Comparison of ENCODE assay signal across 8 cellular contexts in the genomic region with DNA sequence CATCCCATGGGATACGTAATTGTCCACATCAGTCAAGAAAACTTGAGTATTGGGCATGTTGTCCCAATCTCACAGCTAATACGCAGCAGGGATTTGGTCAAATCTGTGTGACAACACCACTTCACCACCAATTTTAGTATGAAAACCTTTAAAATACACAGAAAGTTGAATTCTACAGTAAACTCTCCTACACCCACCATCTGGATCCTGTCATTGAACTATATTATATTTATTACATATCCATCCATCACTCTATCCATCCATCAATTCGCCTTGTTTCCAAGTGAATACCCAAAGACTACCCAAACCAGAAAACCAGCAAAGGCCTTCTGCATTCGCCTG. TPM values are rescaled to one million over a fixed set of nuclear protein-coding genes. Genes with fewer than 3 reads are reported as not detected.
DNase-seq lines count a peak whose midpoint lies in the region; ATAC-seq and TF ChIP-seq lines count a peak whose summit lies in the region.

No MANE protein-coding gene starts in this region.

- DNase-seq in CD8-positive, alpha-beta T cell: no peak
- DNase-seq in NB4 (ENCODE audit: low read depth): no peak
- no peak for DNase-seq in effector memory CD8-positive, alpha-beta T cell
- DNase-seq in osteocyte (ENCODE audit: extremely low spot score, unreplicated experiment): no peak
- DNase-seq in GOT3 (lab: John Stamatoyannopoulos, UW): no peak
- no peak for DNase-seq in G401 (ENCODE audit: low spot score)
- DNase-seq in NCI-H226: no peak

- H3K4me1 ChIP-seq in CD8-positive, alpha-beta T cell (ENCODE audit: insufficient read depth, low read length): peaks cover 40% of the 10 kb centered on the region

- H3K4me3 Mint-ChIP-seq in CD8-positive, alpha-beta T cell: peak overlapping the region; percentile 98
- peak overlapping the region; percentile 95 to 100 for H3K4me3 Mint-ChIP-seq in effector memory CD8-positive, alpha-beta T cell
- peak overlapping the region; percentile 94 for H3K4me3 Mint-ChIP-seq in osteocyte (ENCODE audit: unreplicated experiment)

- peak overlapping the region; percentile 88 for H3K4me3 ChIP-seq in CD8-positive, alpha-beta T cell (ENCODE audit: low read depth, low read length)
- H3K4me3 ChIP-seq in NB4 (ENCODE audit: low read depth, low read length): peak overlapping the region; percentile 95

- no peaks in the 10 kb centered on the region for H3K9me3 Mint-ChIP-seq in CD8-positive, alpha-beta T cell
- H3K9me3 Mint-ChIP-seq in effector memory CD8-positive, alpha-beta T cell: no peaks in the 10 kb centered on the region
- no peaks in the 10 kb centered on the region for H3K9me3 Mint-ChIP-seq in osteocyte (ENCODE audit: unreplicated experiment)

- intact Hi-C loops in CD8-positive, alpha-beta T cell (cut with DNase I, micrococcal nuclease): loop anchor here (2.0 to 10.0 kb wide), 3 partner anchors 66 to 1526 kb away; a partner anchor contains a TSS

- in situ Hi-C loops in G401 (cut with HindIII; ENCODE audit: low sequenced_read_pairs): no loop called here

- peak; percentile 27 for TF ChIP-seq CTCF in CD8-positive, alpha-beta T cell (IDR thresholded peaks at IDR 0.05)
- TF ChIP-seq CTCF in NB4 (IDR thresholded peaks at IDR 0.05; ENCODE audit: low read depth, low read length) (no peak), osteocyte (IDR thresholded peaks at IDR 0.05) (peak; percentile 0)

- CTCF ChIA-PET in CD8-positive, alpha-beta T cell (lab: Charles Lee): interaction anchor here (0.8 to 2.4 kb wide), 7 partner anchors 28 to 64 kb away, joined by 3 to 10 read pairs (median 3); a partner anchor contains a TSS

- no peaks in the 10 kb centered on the region for H3K27me3 ChIP-seq in CD8-positive, alpha-beta T cell (ENCODE audit: insufficient read depth, low read length)

- peaks cover 56% of the 10 kb centered on the region for H3K4me1 Mint-ChIP-seq in CD8-positive, alpha-beta T cell (ENCODE audit: low read depth)
- peaks cover 35 to 40% of the 10 kb centered on the region in 2 donors for H3K4me1 Mint-ChIP-seq in effector memory CD8-positive, alpha-beta T cell (ENCODE audit: low read depth in 2 of 2)
- H3K4me1 Mint-ChIP-seq in osteocyte (ENCODE audit: unreplicated experiment): peaks cover 51% of the 10 kb centered on the region

- POLR2A ChIA-PET in CD8-positive, alpha-beta T cell (lab: Charles Lee): interaction anchor here (0.6 to 3.4 kb wide), 2 partner anchors 23 to 29 kb away, joined by 4 to 32 read pairs; a partner anchor contains a TSS

- no peaks in the 10 kb centered on the region for H3K9me3 ChIP-seq in CD8-positive, alpha-beta T cell (ENCODE audit: low read length)

- no peaks in the 10 kb centered on the region for H3K27me3 Mint-ChIP-seq in CD8-positive, alpha-beta T cell (ENCODE audit: low read depth)
- H3K27me3 Mint-ChIP-seq in effector memory CD8-positive, alpha-beta T cell: no peaks in the 10 kb centered on the region
- no peaks in the 10 kb centered on the region for H3K27me3 Mint-ChIP-seq in osteocyte (ENCODE audit: unreplicated experiment)

- TF ChIP-seq POLR2A in NB4 (IDR thresholded peaks at IDR 0.05; ENCODE audit: extremely low read depth, insufficient read length): no peak

- ATAC-seq in CD8-positive, alpha-beta T cell: no peak
- no peak for ATAC-seq in effector memory CD8-positive, alpha-beta T cell (replicated peaks)
- ATAC-seq in HG03378 (IDR thresholded peaks at IDR 0.05; ENCODE audit: unreplicated experiment): no peak

- peaks cover 9% of the 10 kb centered on the region for H3K36me3 Mint-ChIP-seq in CD8-positive, alpha-beta T cell
- H3K36me3 Mint-ChIP-seq in effector memory CD8-positive, alpha-beta T cell (ENCODE audit: insufficient read depth): peaks cover 19% of the 10 kb centered on the region
- no peaks in the 10 kb centered on the region for H3K36me3 Mint-ChIP-seq in osteocyte (ENCODE audit: unreplicated experiment)

- no peaks in the 10 kb centered on the region for H3K36me3 ChIP-seq in CD8-positive, alpha-beta T cell (ENCODE audit: insufficient read depth, low read length)

- H3K27ac Mint-ChIP-seq in CD8-positive, alpha-beta T cell: peak overlapping the region; percentile 99
- peak overlapping the region; percentile 98 to 99 for H3K27ac Mint-ChIP-seq in effector memory CD8-positive, alpha-beta T cell
- H3K27ac Mint-ChIP-seq in osteocyte (ENCODE audit: unreplicated experiment): peak overlapping the region; percentile 100

- H3K27ac ChIP-seq in CD8-positive, alpha-beta T cell (ENCODE audit: low read depth, low read length): peak overlapping the region; percentile 93

RNA-seq across cellular contexts. Expression of a gene that starts 0.8 kb away (rescaled TPM):
- total RNA-seq in CD8-positive, alpha-beta T cell: under 1 TPM; 0.69 to 0.79 TPM
- 49.9 and 57.0 TPM in 2 replicates for total RNA-seq in osteocyte
- 11.0 and 13.5 TPM in 2 replicates for total RNA-seq in G401 (2014; rRNA removed; shearing (Covaris generic))

RNA-seq across cellular contexts. Expression of a gene that starts 1.0 kb away (rescaled TPM):
- total RNA-seq in CD8-positive, alpha-beta T cell: 10 to 100 TPM; 27.6 to 29.3 TPM
- 29.1 and 36.2 TPM in 2 replicates for total RNA-seq in osteocyte
- 7.5 and 23.0 TPM in 2 replicates for total RNA-seq in G401 (2014; rRNA removed; shearing (Covaris generic))

RNA-seq across cellular contexts. Expression of a gene that starts 28.1 kb away (rescaled TPM):
- total RNA-seq in CD8-positive, alpha-beta T cell: 1 to 10 TPM; 2.9 to 5.3 TPM
- total RNA-seq in osteocyte: 7.4 TPM in 2 replicates
- total RNA-seq in G401 (2014; rRNA removed; shearing (Covaris generic)): 0.98 and 3.4 TPM in 2 replicates

RNA-seq across cellular contexts. Expression of a gene that starts 28.3 kb away (rescaled TPM):
- total RNA-seq in CD8-positive, alpha-beta T cell: 100 to 1,000 TPM; 116 to 127 TPM
- total RNA-seq in osteocyte: 44.8 and 50.1 TPM in 2 replicates
- total RNA-seq in G401 (2014; rRNA removed; shearing (Covaris generic)): 72.1 and 77.8 TPM in 2 replicates
